25 cellular contexts compared by ENCODE assay signal in genomic region chr5:76943006-76943405, GRCh38. TPM values are rescaled to one million over a fixed set of nuclear protein-coding genes. Genes with fewer than 3 reads are reported as not detected.
"Had no signal": no experiment of that assay in that cellular context is flagged by ENCODE, and none has a peak within 500 bp of the region (broad histone marks: within the 10 kb centered on the region; RNA-seq: fewer than 3 reads in every experiment).

No MANE protein-coding gene starts in this region.

- H3K4me3 Mint-ChIP-seq: activated B cell treated with CpG ODN at 0.5 μM for 24 hours; activated CD4-positive, alpha-beta T cell treated with anti-CD3 and anti-CD28 coated beads for 36 hours; activated T-cell treated with anti-CD3 and anti-CD28 coated beads, Interleukin-2, amount 50 U/mL, for 4 hours; brain; mesothelial cell of epicardium; naive thymus-derived CD8-positive, alpha-beta T cell; neural progenitor cell; stimulated activated naive B cell treated with anti-CD40 and anti-IgM and Interleukin-4, amounts not matched to agents 10 μg/mL and 1 μg/mL and 100 μg/mL, for 72 hours had no signal

- H3K4me3 ChIP-seq: gastrocnemius medialis, left ventricle myocardium inferior, neural progenitor cell, transverse colon had no signal

- H2AFZ ChIP-seq: neural progenitor cell had no signal

- H3K36me3 ChIP-seq: gastrocnemius medialis, left ventricle myocardium inferior, neural progenitor cell, transverse colon had no signal

- H3K27me3 ChIP-seq: gastrocnemius medialis, neural progenitor cell, transverse colon had no signal

- H3K9ac ChIP-seq: neural progenitor cell had no signal

- H3K4me1 Mint-ChIP-seq: activated B cell treated with CpG ODN at 0.5 μM for 24 hours; activated CD4-positive, alpha-beta T cell treated with anti-CD3 and anti-CD28 coated beads for 36 hours; naive thymus-derived CD8-positive, alpha-beta T cell; neural progenitor cell had no signal

- DNase-seq: activated B cell treated with CpG ODN at 0.5 μM for 24 hours; activated CD4-positive, alpha-beta T cell treated with anti-CD3 and anti-CD28 coated beads for 36 hours; activated CD4-positive, alpha-beta T cell treated with anti-CD3 and anti-CD28 coated beads, Interleukin-2, amount 50 U/mL, for 4 hours; activated CD8-positive, alpha-beta memory T cell treated with anti-CD3 and anti-CD28 coated beads for 24 hours; activated CD8-positive, alpha-beta memory T cell treated with anti-CD3 and anti-CD28 coated beads, Interleukin-2, amount 50 U/mL, for 4 hours; activated naive CD4-positive, alpha-beta T cell treated with Interleukin-2 at 50 U/mL for 16 hours; activated T-cell treated with anti-CD3 and anti-CD28 coated beads, Interleukin-2, amount 50 U/mL, for 4 hours; central memory CD4-positive, alpha-beta T cell; dermis blood vessel endothelial cell; effector CD8-positive, alpha-beta T cell; gastrocnemius medialis; hippocampal formation; left ventricle myocardium inferior; naive thymus-derived CD8-positive, alpha-beta T cell; stimulated activated CD4-positive, alpha-beta T cell treated with anti-CD3 and anti-CD28 coated beads, Interleukin-2, amount 100 ng/mL, for 48 hours; stimulated activated CD8-positive, alpha-beta memory T cell treated with anti-CD3 and anti-CD28 coated beads, Interleukin-4, amount 100 ng/mL, for 48 hours; stimulated activated naive B cell treated with anti-CD40 and anti-IgM and Interleukin-4, amounts not matched to agents 10 μg/mL and 1 μg/mL and 100 μg/mL, for 72 hours; transverse colon had no signal

- H3K27ac ChIP-seq: gastrocnemius medialis, left ventricle myocardium inferior, neural progenitor cell, transverse colon had no signal

- H3K9me3 Mint-ChIP-seq: activated T-cell treated with anti-CD3 and anti-CD28 coated beads, Interleukin-2, amount 50 U/mL, for 4 hours; activated T-helper 2 cell treated with anti-CD3 and anti-CD28 coated beads, Interferon-gamma antibody, Interleukin-2, Interleukin-4, amounts not matched to agents 10 μg/mL and 5 μg/mL and 100 μg/mL, durations not matched to agents 14 hours and 24 hours and 36 hours; neural progenitor cell had no signal

- FAIRE-seq: urothelium cell line had no signal

- H3K36me3 Mint-ChIP-seq: brain; mesothelial cell of epicardium; naive thymus-derived CD8-positive, alpha-beta T cell; neural progenitor cell had no signal

- ATAC-seq: activated CD4-positive, alpha-beta T cell treated with anti-CD3 and anti-CD28 coated beads for 36 hours; activated T-cell treated with anti-CD3 and anti-CD28 coated beads, Interleukin-2, amount 50 U/mL, for 4 hours; gastrocnemius medialis; naive thymus-derived CD8-positive, alpha-beta T cell; stimulated activated naive B cell treated with anti-CD40 and anti-IgM and Interleukin-4, amounts not matched to agents 10 μg/mL and 1 μg/mL and 100 μg/mL, for 72 hours had no signal

- H3K4me2 ChIP-seq: neural progenitor cell had no signal

- H3K9me3 ChIP-seq: gastrocnemius medialis, left ventricle myocardium inferior, transverse colon had no signal

- H3K27ac Mint-ChIP-seq: activated B cell treated with CpG ODN at 0.5 μM for 24 hours; activated CD4-positive, alpha-beta T cell treated with anti-CD3 and anti-CD28 coated beads for 36 hours; activated T-helper 2 cell treated with anti-CD3 and anti-CD28 coated beads, Interferon-gamma antibody, Interleukin-2, Interleukin-4, amounts not matched to agents 10 μg/mL and 5 μg/mL and 100 μg/mL, durations not matched to agents 14 hours and 24 hours and 36 hours; brain; mesothelial cell of epicardium; neural progenitor cell; stimulated activated naive B cell treated with anti-CD40 and anti-IgM and Interleukin-4, amounts not matched to agents 10 μg/mL and 1 μg/mL and 100 μg/mL, for 72 hours had no signal

- H3K4me1 ChIP-seq: gastrocnemius medialis, neural progenitor cell, transverse colon had no signal

RNA-seq across cellular contexts. Expression of gene CRHBP, which starts 9.8 kb away (rescaled TPM):
- total RNA-seq: activated B cell treated with CpG ODN at 0.5 μM for 24 hours; activated T-cell treated with anti-CD3 and anti-CD28 coated beads, Interleukin-2, amount 50 U/mL, for 4 hours; lung microvascular endothelial cell; naive thymus-derived CD8-positive, alpha-beta T cell; renal cortical epithelial cell had no signal
- polyA plus RNA-seq: naive thymus-derived CD8-positive, alpha-beta T cell had no signal
